ENCODE assay signal across 25 cellular contexts in genomic region chr7:34067406-34067805, GRCh38.
DNase-seq lines count a peak whose midpoint lies in the region; ATAC-seq and TF ChIP-seq lines count a peak whose summit lies in the region.
"Had no signal": no experiment of that assay in that cellular context is flagged by ENCODE, and none has a peak within 500 bp of the region (broad histone marks: within the 10 kb centered on the region; RNA-seq: fewer than 3 reads in every experiment).

No MANE protein-coding gene starts in this region.

- H3K4me1 Mint-ChIP-seq in activated T-helper 17 cell treated with anti-CD3 and anti-CD28 coated beads, Interleukin-2, amount 50 U/mL, for 72 hours = no peaks in the 10 kb centered on the region
- H3K4me1 Mint-ChIP-seq: CD14-positive monocyte; stimulated activated effector memory CD8-positive, alpha-beta T cell treated with anti-CD3 and anti-CD28 coated beads, Interleukin-12 subunit alpha, Interleukin-12 subunit beta, amount 100 ng/mL, for 72 hours had no signal

- no peak overlapping the region for H3K4me3 ChIP-seq in BLaER1 treated with 17β-estradiol and CSF1 and Interleukin-3, amounts not matched to agents 10 nM and 100 nM
- H3K4me3 ChIP-seq in IMR-90 (ENCODE audit: insufficient read depth, low read depth, low read length) = no peak overlapping the region
- H3K4me3 ChIP-seq in adipocyte (ENCODE audit: low read length) = no peak overlapping the region
- no peak overlapping the region for H3K4me3 ChIP-seq in lower lobe of right lung
- H3K4me3 ChIP-seq: adrenal gland, dorsolateral prefrontal cortex, esophagus muscularis mucosa, HAP-1, Peyer's patch, upper lobe of left lung had no signal

- CTCF ChIA-PET in IMR-90 (lab: Yijun Ruan, JAX) = interaction anchor here (0.6 to 0.8 kb wide), 2 partner anchors 85 to 258 kb away, joined by 4 to 5 read pairs; no protein-coding TSS in a partner anchor

- H3K14ac ChIP-seq in IMR-90 (replicated peaks; ENCODE audit: low read depth, low read length) = 0 out of 2 replicates have a peak overlapping the region, but pooled peaks have one; percentile 5

- peak overlapping the region; percentile 41; the same call in 1 of the 2 replicates for H4K91ac ChIP-seq in IMR-90 (ENCODE audit: insufficient read depth, low read depth, low read length)

- peak overlapping the region; percentile 15; the same call in 1 of the 2 replicates for H2BK20ac ChIP-seq in IMR-90 (ENCODE audit: low read depth, low read length)

- no peaks in the 10 kb centered on the region for H3K79me1 ChIP-seq in IMR-90 (ENCODE audit: low read depth in 1 of 2, low read length in 2 of 2)

- no peak overlapping the region for H2BK120ac ChIP-seq in IMR-90 (ENCODE audit: low read depth, low read length)

- no TSS peak for BruUV-seq in IMR-90 (replicated peaks; lab: Mats Ljungman, UMichigan)

- DNase-seq in IMR-90 (peak; percentile 29), adipocyte (ENCODE audit: low read depth) (peak; percentile 32), lower lobe of right lung (no peak), NCI-H774 (lab: John Stamatoyannopoulos, UW) (no peak)
- DNase-seq: activated CD4-positive, alpha-beta memory T cell treated with anti-CD3 and anti-CD28 coated beads for 36 hours; activated CD4-positive, alpha-beta T cell treated with anti-CD3 and anti-CD28 coated beads for 1 hour; activated naive CD4-positive, alpha-beta T cell treated with Interleukin-2 at 50 U/mL for 16 hours; adrenal gland; cerebellar nuclear complex; dorsolateral prefrontal cortex; NCI-H226; Peyer's patch; stimulated activated CD4-positive, alpha-beta T cell treated with anti-CD3 and anti-CD28 coated beads, Interleukin-15, amount 100 ng/mL, for 24 hours; stimulated activated CD4-positive, alpha-beta T cell treated with anti-CD3 and anti-CD28 coated beads, Interleukin-4, amount 100 ng/mL, for 4 hours; substantia nigra had no signal

- H3K4me1 ChIP-seq in BLaER1 treated with 17β-estradiol and CSF1 and Interleukin-3, amounts not matched to agents 10 nM and 100 nM = peaks cover 14 to 62% (median 51%) of the 10 kb centered on the region in 10 experiments
- peaks cover 24% of the 10 kb centered on the region for H3K4me1 ChIP-seq in IMR-90 (ENCODE audit: control insufficient read depth, insufficient read depth, low read length)
- H3K4me1 ChIP-seq in adipocyte (ENCODE audit: control insufficient read depth, insufficient read depth, low read length) = peaks cover 23% of the 10 kb centered on the region
- peaks cover 16% of the 10 kb centered on the region for H3K4me1 ChIP-seq in lower lobe of right lung
- H3K4me1 ChIP-seq: HAP-1 had no signal

- H3K9me3 Mint-ChIP-seq in activated T-helper 17 cell treated with anti-CD3 and anti-CD28 coated beads, Interleukin-2, amount 50 U/mL, for 72 hours = no peaks in the 10 kb centered on the region
- H3K9me3 Mint-ChIP-seq: activated CD4-positive, alpha-beta memory T cell treated with anti-CD3 and anti-CD28 coated beads for 36 hours; stimulated activated effector memory CD8-positive, alpha-beta T cell treated with anti-CD3 and anti-CD28 coated beads, Interleukin-12 subunit alpha, Interleukin-12 subunit beta, amount 100 ng/mL, for 72 hours had no signal

- no peak overlapping the region for H3K9ac ChIP-seq in BLaER1 treated with 17β-estradiol and CSF1 and Interleukin-3, amounts not matched to agents 10 nM and 100 nM
- no peak overlapping the region for H3K9ac ChIP-seq in IMR-90 (ENCODE audit: low read depth, low read length)
- no peak overlapping the region for H3K9ac ChIP-seq in adipocyte (ENCODE audit: low read length)

- no peak for TF ChIP-seq RAD21 in IMR-90 (IDR thresholded peaks at IDR 0.05; ENCODE audit: low read length)

- no peak overlapping the region for H3K56ac ChIP-seq in IMR-90 (ENCODE audit: extremely low read depth, insufficient read depth, low read length)

- TF ChIP-seq CTCF in IMR-90 (conservative IDR thresholded peaks at IDR 0.05; ENCODE audit: low read depth, low read length) = no peak
- no peak for TF ChIP-seq CTCF in lower lobe of right lung (IDR thresholded peaks at IDR 0.05)

- no peaks in the 10 kb centered on the region for H3K36me3 Mint-ChIP-seq in activated T-helper 17 cell treated with anti-CD3 and anti-CD28 coated beads, Interleukin-2, amount 50 U/mL, for 72 hours (ENCODE audit: low read depth)
- H3K36me3 Mint-ChIP-seq: activated CD4-positive, alpha-beta memory T cell treated with anti-CD3 and anti-CD28 coated beads for 36 hours; CD14-positive monocyte; stimulated activated effector memory CD8-positive, alpha-beta T cell treated with anti-CD3 and anti-CD28 coated beads, Interleukin-12 subunit alpha, Interleukin-12 subunit beta, amount 100 ng/mL, for 72 hours had no signal

- peak overlapping the region in 2 of 11 experiments; percentile 10 to 12; a peak in 1 of 22 replicates for H3K27ac ChIP-seq in BLaER1 treated with 17β-estradiol and CSF1 and Interleukin-3, amounts not matched to agents 10 nM and 100 nM
- no peak overlapping the region; the same call in 1 of the 2 replicates for H3K27ac ChIP-seq in IMR-90 (ENCODE audit: insufficient read depth, low read length)
- H3K27ac ChIP-seq in lower lobe of right lung = no peak overlapping the region
- H3K27ac ChIP-seq: adrenal gland, Peyer's patch, upper lobe of left lung had no signal

- H2AK5ac ChIP-seq in IMR-90 (ENCODE audit: low read depth, low read length) = peak overlapping the region; percentile 76

- dilution Hi-C loops in IMR-90 (cut with HindIII; ENCODE audit: low sequenced_read_pairs, unreplicated experiment) = no loop called here

- no peak overlapping the region for H3K23ac ChIP-seq in IMR-90 (ENCODE audit: low read depth, low read length)

- H3K27me3 ChIP-seq in BLaER1 treated with 17β-estradiol and CSF1 and Interleukin-3, amounts not matched to agents 10 nM and 100 nM = no peaks in the 10 kb centered on the region
- H3K27me3 ChIP-seq in IMR-90 (ENCODE audit: control insufficient read depth, insufficient read depth, low read length) = no peaks in the 10 kb centered on the region
- H3K27me3 ChIP-seq in adipocyte (replicated peaks; ENCODE audit: control insufficient read depth, insufficient read depth, low read length) = no peaks in the 10 kb centered on the region
- no peaks in the 10 kb centered on the region for H3K27me3 ChIP-seq in lower lobe of right lung (ENCODE audit: low read depth)
- H3K27me3 ChIP-seq: adrenal gland, dorsolateral prefrontal cortex, esophagus muscularis mucosa, Peyer's patch, upper lobe of left lung had no signal

- peak; percentile 9; the same call in 1 of the 2 replicates for ATAC-seq in IMR-90 (ENCODE audit: low read depth)
- peak; percentile 51 to 67 for ATAC-seq in lower lobe of right lung
- no peak for ATAC-seq in activated T-helper 17 cell treated with anti-CD3 and anti-CD28 coated beads, Interleukin-2, amount 50 U/mL, for 72 hours (replicated peaks)
- ATAC-seq in HG03457 (IDR thresholded peaks at IDR 0.05; ENCODE audit: unreplicated experiment) = no peak
- ATAC-seq in HG03521 (IDR thresholded peaks at IDR 0.05; ENCODE audit: unreplicated experiment) = no peak
- ATAC-seq: stimulated activated effector memory CD8-positive, alpha-beta T cell treated with anti-CD3 and anti-CD28 coated beads, Interleukin-12 subunit alpha, Interleukin-12 subunit beta, amount 100 ng/mL, for 72 hours had no signal

- in situ Hi-C loops in IMR-90 (cut with MboI; ENCODE audit: low sequenced_read_pairs) = no loop called here

- 0 out of 4 replicates have a peak overlapping the region, but pooled peaks of 1 of the 2 experiments have one; percentile 3 for H4K8ac ChIP-seq in IMR-90 (ENCODE audit: low read depth in 2 of 2, low read length in 2 of 2)

- POLR2A ChIA-PET in IMR-90 (lab: Charles Lee; ENCODE audit: unreplicated experiment) = no interaction called here

- no peak overlapping the region for H2AK9ac ChIP-seq in IMR-90 (replicated peaks; ENCODE audit: low read depth, low read length, poor library complexity)

- H3K4me3 Mint-ChIP-seq in activated T-helper 17 cell treated with anti-CD3 and anti-CD28 coated beads, Interleukin-2, amount 50 U/mL, for 72 hours = no peak overlapping the region
- H3K4me3 Mint-ChIP-seq: activated CD4-positive, alpha-beta memory T cell treated with anti-CD3 and anti-CD28 coated beads for 36 hours; CD14-positive monocyte; nephron; stimulated activated effector memory CD8-positive, alpha-beta T cell treated with anti-CD3 and anti-CD28 coated beads, Interleukin-12 subunit alpha, Interleukin-12 subunit beta, amount 100 ng/mL, for 72 hours had no signal

- no peak overlapping the region for H3K27ac Mint-ChIP-seq in activated T-helper 17 cell treated with anti-CD3 and anti-CD28 coated beads, Interleukin-2, amount 50 U/mL, for 72 hours
- H3K27ac Mint-ChIP-seq: activated CD4-positive, alpha-beta memory T cell treated with anti-CD3 and anti-CD28 coated beads for 36 hours; CD14-positive monocyte; nephron; stimulated activated effector memory CD8-positive, alpha-beta T cell treated with anti-CD3 and anti-CD28 coated beads, Interleukin-12 subunit alpha, Interleukin-12 subunit beta, amount 100 ng/mL, for 72 hours had no signal

- intact Hi-C loops in IMR-90 (cut with micrococcal nuclease) = no loop called here
- intact Hi-C loops in lower lobe of right lung (cut with DNase I) = no loop called here

- H3K27me3 Mint-ChIP-seq in activated T-helper 17 cell treated with anti-CD3 and anti-CD28 coated beads, Interleukin-2, amount 50 U/mL, for 72 hours = peaks cover 3% of the 10 kb centered on the region
- H3K27me3 Mint-ChIP-seq: activated CD4-positive, alpha-beta memory T cell treated with anti-CD3 and anti-CD28 coated beads for 36 hours had no signal

- 80% methylated on average over 2 of the region's 5 CpGs; no CpG with 5 or more reads in 1 of the 2 experiments for WGBS in IMR-90 (ENCODE audit: extremely low coverage in 2 of 2, insufficient read length in 1 of 2), 2 experiments

- H4K20me1 ChIP-seq in BLaER1 treated with 17β-estradiol and CSF1 and Interleukin-3, amounts not matched to agents 10 nM and 100 nM = no peaks in the 10 kb centered on the region
- no peaks in the 10 kb centered on the region for H4K20me1 ChIP-seq in IMR-90 (ENCODE audit: insufficient read depth, low read length)

- H2BK5ac ChIP-seq in IMR-90 (ENCODE audit: low read depth, low read length, poor library complexity, severe bottlenecking) = peak overlapping the region; percentile 35

- no peak overlapping the region for H2AFZ ChIP-seq in IMR-90 (replicated peaks; ENCODE audit: low read length, poor library complexity)

- H4K5ac ChIP-seq in IMR-90 (ENCODE audit: low read depth, low read length) = 0 out of 2 replicates have a peak overlapping the region, but pooled peaks have one; percentile 6

- H2BK15ac ChIP-seq in IMR-90 (ENCODE audit: low read depth, low read length) = 0 out of 3 replicates have a peak overlapping the region, but pooled peaks have one; percentile 2

- no peak for TF ChIP-seq POLR2A in IMR-90 (IDR thresholded peaks at IDR 0.05; ENCODE audit: low read depth, low read length)

- H3K9me3 ChIP-seq in BLaER1 treated with 17β-estradiol and CSF1 and Interleukin-3, amounts not matched to agents 10 nM and 100 nM (replicated peaks in 1 of 11) = peaks cover 0 to 13% (median 9%) of the 10 kb centered on the region in 11 experiments; a peak in 13 of 22 replicates
- H3K9me3 ChIP-seq in IMR-90 (ENCODE audit: control insufficient read depth, insufficient read depth, low read length) (no peaks in the 10 kb centered on the region), adipocyte (ENCODE audit: control insufficient read depth, low read length) (no peaks in the 10 kb centered on the region), lower lobe of right lung (no peaks in the 10 kb centered on the region)
- H3K9me3 ChIP-seq: adrenal gland, esophagus muscularis mucosa, HAP-1, Peyer's patch, upper lobe of left lung had no signal

- H3K36me3 ChIP-seq in BLaER1 treated with 17β-estradiol and CSF1 and Interleukin-3, amounts not matched to agents 10 nM and 100 nM = no peaks in the 10 kb centered on the region
- no peaks in the 10 kb centered on the region for H3K36me3 ChIP-seq in IMR-90 (ENCODE audit: control insufficient read depth, insufficient read depth, low read length)
- peaks cover 12% of the 10 kb centered on the region for H3K36me3 ChIP-seq in adipocyte (ENCODE audit: control insufficient read depth, insufficient read depth, low read length, severe bottlenecking)
- H3K36me3 ChIP-seq in lower lobe of right lung = no peaks in the 10 kb centered on the region
- H3K36me3 ChIP-seq: adrenal gland, esophagus muscularis mucosa, HAP-1, Peyer's patch, upper lobe of left lung had no signal

- no peak overlapping the region for H3K4ac ChIP-seq in IMR-90 (ENCODE audit: low read depth, low read length)

- peak overlapping the region in 9 of 11 experiments; percentile 4 to 70 (median 48); a peak in 16 of 22 replicates for H3K4me2 ChIP-seq in BLaER1 treated with 17β-estradiol and CSF1 and Interleukin-3, amounts not matched to agents 10 nM and 100 nM
- no peak overlapping the region for H3K4me2 ChIP-seq in IMR-90 (ENCODE audit: low read depth, low read length)

- peak overlapping the region; percentile 26; the same call in 1 of the 2 replicates for H3K18ac ChIP-seq in IMR-90 (ENCODE audit: low read depth, low read length)

- H3K9me1 ChIP-seq in IMR-90 (ENCODE audit: insufficient read depth, low read length) = no peaks in the 10 kb centered on the region; the same call in 1 of the 2 replicates

Comparison
In these comparisons a context has a peak if more than half of its experiments do, and no peak if none do; other contexts are left out.
1. ATAC-seq: peak in IMR-90 (single experiment) and lower lobe of right lung (2 of 2); none in activated T-helper 17 cell treated with anti-CD3 and anti-CD28 coated beads, Interleukin-2, amount 50 U/mL, for 72 hours (single experiment), HG03457 (single experiment) and HG03521 (single experiment).
2. DNase-seq: peak in IMR-90 (single experiment) and adipocyte (single experiment); none in lower lobe of right lung (single experiment) and NCI-H774 (single experiment).